In the genomic region with DNA sequence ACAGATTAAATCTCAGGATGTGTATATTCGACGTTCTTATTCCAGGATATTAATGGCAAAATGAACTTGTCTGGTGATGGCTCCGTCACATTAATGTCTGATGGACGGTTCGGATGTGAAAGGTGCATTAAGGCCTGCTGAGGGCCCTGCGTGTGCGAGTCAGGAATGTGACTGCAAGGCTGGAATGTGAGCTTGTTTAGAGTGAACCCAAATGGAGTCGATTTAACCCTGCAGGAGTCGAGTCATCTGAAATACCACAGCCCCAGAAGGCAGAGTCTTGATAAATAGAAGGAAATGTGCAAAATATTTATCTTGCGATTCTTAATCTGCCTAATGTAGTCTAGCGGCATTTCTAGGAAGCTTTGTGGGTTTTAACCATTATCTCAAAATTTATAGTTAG, we compare ENCODE assay signal across 1 cellular context.
TF ChIP-seq lines count a peak whose summit lies in the region.

No MANE protein-coding gene starts in this region.

TF ChIP-seq in HepG2, 621 proteins besides CTCF, POLR2A, EP300 and RAD21 (continued from another document):
- TF ChIP-seq HIC2 (CRISPR knock-in tag; IDR thresholded peaks at IDR 0.05; ENCODE audit: low read depth): no peak
